ENCODE assay signal across 8 cellular contexts in the genomic region with DNA sequence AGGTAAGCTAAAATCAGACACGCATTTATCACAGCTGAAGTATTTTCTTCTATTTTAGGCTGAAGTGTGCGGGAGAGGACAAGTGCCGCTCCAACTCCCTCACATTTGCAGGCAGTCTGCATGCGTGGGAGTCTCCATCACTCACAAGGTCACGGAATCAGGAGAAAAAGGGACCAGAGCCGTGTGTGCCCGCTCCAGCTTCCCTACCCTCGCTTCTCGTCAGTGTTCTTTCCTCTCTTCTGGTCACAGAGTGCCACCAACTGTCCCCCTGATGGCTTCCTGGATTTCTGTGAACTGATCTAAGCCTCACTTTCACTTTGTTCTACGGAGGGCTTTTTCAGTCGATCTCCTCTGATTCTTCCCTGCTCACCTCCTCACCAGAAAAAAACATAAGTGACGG.
DNase-seq lines count a peak whose midpoint lies in the region; ATAC-seq and TF ChIP-seq lines count a peak whose summit lies in the region.

No MANE protein-coding gene starts in this region.

- H3K27ac Mint-ChIP-seq in activated T-helper 1 cell treated with anti-CD3 and anti-CD28 coated beads, Interleukin-12 subunit alpha, Interleukin-12 subunit beta, Interleukin-2, Interleukin-4 antibody, amounts not matched to agents 30 ng/mL and 10 ng/mL and 1 ng/mL, durations not matched to agents 14 hours and 24 hours and 36 hours: no peak overlapping the region

- no peaks in the 10 kb centered on the region for H3K4me1 Mint-ChIP-seq in activated T-helper 1 cell treated with anti-CD3 and anti-CD28 coated beads, Interleukin-12 subunit alpha, Interleukin-12 subunit beta, Interleukin-2, Interleukin-4 antibody, amounts not matched to agents 30 ng/mL and 10 ng/mL and 1 ng/mL, durations not matched to agents 14 hours and 24 hours and 36 hours (ENCODE audit: low read depth)

- no peak for ATAC-seq in GM21717 (IDR thresholded peaks at IDR 0.05; ENCODE audit: unreplicated experiment)

- H3K36me3 Mint-ChIP-seq in activated T-helper 1 cell treated with anti-CD3 and anti-CD28 coated beads, Interleukin-12 subunit alpha, Interleukin-12 subunit beta, Interleukin-2, Interleukin-4 antibody, amounts not matched to agents 30 ng/mL and 10 ng/mL and 1 ng/mL, durations not matched to agents 14 hours and 24 hours and 36 hours (ENCODE audit: low read depth): no peaks in the 10 kb centered on the region

- no peaks in the 10 kb centered on the region for H3K36me3 ChIP-seq in stomach

- intact Hi-C loops in activated T-helper 1 cell treated with anti-CD3 and anti-CD28 coated beads, Interleukin-12 subunit alpha, Interleukin-12 subunit beta, Interleukin-2, Interleukin-4 antibody, amounts not matched to agents 30 ng/mL and 10 ng/mL and 1 ng/mL, durations not matched to agents 14 hours and 24 hours and 36 hours (cut with micrococcal nuclease): no loop called here
- intact Hi-C loops in stomach (cut with DNase I; ENCODE audit: low total_unique reads): no loop called here

- TF ChIP-seq CTCF in GM20000 (IDR thresholded peaks at IDR 0.05; ENCODE audit: extremely low read depth, missing control alignments) (no peak), stomach (IDR thresholded peaks at IDR 0.05) (no peak)

- no peaks in the 10 kb centered on the region for H3K9me3 ChIP-seq in stomach

- H3K27ac ChIP-seq in stomach: no peak overlapping the region

- H3K27me3 Mint-ChIP-seq in activated T-helper 1 cell treated with anti-CD3 and anti-CD28 coated beads, Interleukin-12 subunit alpha, Interleukin-12 subunit beta, Interleukin-2, Interleukin-4 antibody, amounts not matched to agents 30 ng/mL and 10 ng/mL and 1 ng/mL, durations not matched to agents 14 hours and 24 hours and 36 hours (ENCODE audit: insufficient read depth): no peaks in the 10 kb centered on the region

- no peaks in the 10 kb centered on the region for H3K27me3 ChIP-seq in stomach

- 66 to 74% (median 71%) methylated on average over 12 of the region's 12 CpGs for WGBS in stomach, 5 donors

- H3K9me3 Mint-ChIP-seq in activated T-helper 1 cell treated with anti-CD3 and anti-CD28 coated beads, Interleukin-12 subunit alpha, Interleukin-12 subunit beta, Interleukin-2, Interleukin-4 antibody, amounts not matched to agents 30 ng/mL and 10 ng/mL and 1 ng/mL, durations not matched to agents 14 hours and 24 hours and 36 hours: no peaks in the 10 kb centered on the region

- TF ChIP-seq POLR2A in stomach (IDR thresholded peaks at IDR 0.05): no peak

- H3K4me1 ChIP-seq in stomach: no peaks in the 10 kb centered on the region

- TF ChIP-seq EP300 in stomach (IDR thresholded peaks at IDR 0.05): no peak

- DNase-seq in D341Med (ENCODE audit: low spot score) (peak; percentile 39), GM20000 (ENCODE audit: low spot score) (peak; percentile 21), HuH-7 (ENCODE audit: low spot score) (peak; percentile 6), renal cortical epithelial cell (ENCODE audit: low read depth) (peak; percentile 16), stomach (no peak)
- no peak for DNase-seq in activated T-helper 1 cell treated with anti-CD3 and anti-CD28 coated beads, Interleukin-12 subunit alpha, Interleukin-12 subunit beta, Interleukin-2, Interleukin-4 antibody, amounts not matched to agents 30 ng/mL and 10 ng/mL and 1 ng/mL, durations not matched to agents 14 hours and 24 hours and 36 hours (ENCODE audit: low spot score)
- DNase-seq in stimulated activated CD4-positive, alpha-beta T cell treated with anti-CD3 and anti-CD28 coated beads, Interleukin-1b, Interleukin-23, amount 100 ng/mL, for 48 hours: no peak

- peak overlapping the region; percentile 66 for H3K4me3 Mint-ChIP-seq in activated T-helper 1 cell treated with anti-CD3 and anti-CD28 coated beads, Interleukin-12 subunit alpha, Interleukin-12 subunit beta, Interleukin-2, Interleukin-4 antibody, amounts not matched to agents 30 ng/mL and 10 ng/mL and 1 ng/mL, durations not matched to agents 14 hours and 24 hours and 36 hours

- no peak overlapping the region for H3K4me3 ChIP-seq in stomach

Comparison
In these comparisons a context has a peak if more than half of its experiments do, and no peak if none do; other contexts are left out.
1. DNase-seq: peak in D341Med (single experiment), GM20000 (single experiment), HuH-7 (single experiment) and renal cortical epithelial cell (single experiment); none in activated T-helper 1 cell treated with anti-CD3 and anti-CD28 coated beads, Interleukin-12 subunit alpha, Interleukin-12 subunit beta, Interleukin-2, Interleukin-4 antibody, amounts not matched to agents 30 ng/mL and 10 ng/mL and 1 ng/mL, durations not matched to agents 14 hours and 24 hours and 36 hours (single experiment), stimulated activated CD4-positive, alpha-beta T cell treated with anti-CD3 and anti-CD28 coated beads, Interleukin-1b, Interleukin-23, amount 100 ng/mL, for 48 hours (single experiment) and stomach (single experiment).